In the genomic region with DNA sequence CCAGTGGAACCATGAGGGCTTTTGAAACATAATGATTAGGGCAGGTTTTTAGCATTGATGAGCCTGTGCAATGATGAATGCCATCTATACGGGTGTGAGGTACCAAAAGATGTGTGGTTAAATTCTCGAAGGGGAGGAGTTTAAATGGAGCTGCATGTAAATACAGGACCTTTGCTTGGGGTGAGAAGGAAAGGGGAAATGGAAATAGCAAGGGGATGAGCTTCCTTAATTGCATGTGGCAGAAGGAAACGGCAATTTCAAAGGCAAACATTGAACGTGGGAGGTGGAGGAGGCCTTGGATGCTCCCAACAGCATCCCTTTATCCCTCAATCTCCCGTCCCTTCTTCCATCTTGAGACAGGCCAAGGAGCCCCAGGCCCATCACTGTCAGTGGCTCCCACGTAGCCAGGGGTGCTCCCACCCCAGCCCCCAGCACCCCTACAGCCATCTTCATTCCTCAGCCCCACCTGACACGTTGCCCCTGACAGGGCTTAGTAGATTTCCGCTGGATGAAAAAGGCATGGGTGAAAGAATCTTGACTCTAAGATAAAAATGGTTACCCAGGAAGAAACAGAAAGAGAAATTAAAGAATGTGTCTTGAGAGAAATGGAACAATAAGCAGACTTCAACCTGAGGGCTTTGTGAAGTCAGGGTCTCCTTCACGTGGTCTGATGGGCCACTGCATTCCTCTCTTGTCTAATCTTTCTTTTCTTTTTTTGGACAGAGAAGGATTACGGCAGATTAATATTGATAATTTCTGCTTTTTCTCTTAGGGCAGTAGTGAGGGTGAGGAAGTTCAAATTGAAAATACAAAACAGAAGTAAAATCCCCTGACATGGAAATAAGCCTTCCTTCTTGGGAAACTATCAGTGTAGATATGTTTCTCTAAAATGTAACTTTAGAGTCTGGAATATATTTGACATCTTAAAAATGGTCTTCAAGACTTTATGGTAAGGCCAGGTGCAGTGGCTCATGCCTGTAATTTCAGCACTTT, we compare ENCODE assay signal across 10 cellular contexts. TPM values are rescaled to one million over a fixed set of nuclear protein-coding genes. Genes with fewer than 3 reads are reported as not detected.
DNase-seq lines count a peak whose midpoint lies in the region; ATAC-seq and TF ChIP-seq lines count a peak whose summit lies in the region.
"Had no signal": no experiment of that assay in that cellular context is flagged by ENCODE, and none has a peak within 500 bp of the region (broad histone marks: within the 10 kb centered on the region; RNA-seq: fewer than 3 reads in every experiment).

No MANE protein-coding gene starts in this region.

- ATAC-seq in GM19395 (IDR thresholded peaks at IDR 0.05; ENCODE audit: unreplicated experiment) (peak; percentile 58), T-cell (replicated peaks in 1 of 4) (no peak), left ventricle myocardium superior (peak; percentile 36)

- peaks cover 54 to 70% of the 10 kb centered on the region in 2 donors for H3K36me3 Mint-ChIP-seq in CD14-positive monocyte
- H3K36me3 Mint-ChIP-seq in T-cell: peaks cover 47% of the 10 kb centered on the region

- peak overlapping the region; percentile 70 to 85 for H3K4me3 Mint-ChIP-seq in CD14-positive monocyte
- no peak overlapping the region for H3K4me3 Mint-ChIP-seq in T-cell

- intact Hi-C loops in CD14-positive monocyte (cut with micrococcal nuclease) (loop anchor here in 1 of 2 donors (10.0 kb wide), 1 partner anchor 152 kb away; no protein-coding TSS in a partner anchor), left ventricle myocardium superior (cut with micrococcal nuclease) (loop anchor here (10.0 kb wide), 1 partner anchor 152 kb away; no protein-coding TSS in a partner anchor)

- no peaks in the 10 kb centered on the region for H3K9me3 Mint-ChIP-seq in CD14-positive monocyte
- H3K9me3 Mint-ChIP-seq in T-cell: no peaks in the 10 kb centered on the region

- H3K4me1 Mint-ChIP-seq in CD14-positive monocyte (peaks cover 65% of the 10 kb centered on the region), T-cell (peaks cover 71 to 79% (median 73%) of the 10 kb centered on the region in 3 donors)

- DNase-seq in CD14-positive monocyte (ENCODE audit: low spot score): no peak
- DNase-seq in T-cell: no peak
- no peak for DNase-seq in left ventricle myocardium superior
- DNase-seq in HEK293T (ENCODE audit: extremely low spot score): no peak
- no peak for DNase-seq in HCEC 1CT
- no peak for DNase-seq in NCI-H128 (lab: John Stamatoyannopoulos, UW; ENCODE audit: unreplicated experiment)
- no peak for DNase-seq in DMS79 treated with DMSO at 0.1 percent for 48 hours (lab: John Stamatoyannopoulos, UW)
- DNase-seq: NCI-H187 treated with DMSO at 0.1 percent for 48 hours; stimulated activated CD4-positive, alpha-beta T cell treated with anti-CD3 and anti-CD28 coated beads, Interleukin-1b, Interleukin-23, amount 100 ng/mL, for 48 hours had no signal

- H3K27ac Mint-ChIP-seq in CD14-positive monocyte (peak overlapping the region; percentile 94 to 98 (median 97)), T-cell (peak overlapping the region; percentile 57 to 76)

- no peak for TF ChIP-seq CTCF in CD14-positive monocyte (IDR thresholded peaks at IDR 0.05)

- H3K27me3 Mint-ChIP-seq in CD14-positive monocyte (ENCODE audit: low read depth in 3 of 3) (no peaks in the 10 kb centered on the region), T-cell (no peaks in the 10 kb centered on the region)

- POLR2A ChIA-PET in T-cell (lab: Charles Lee): no interaction called here
- POLR2A ChIA-PET in HEK293T (lab: Yijun Ruan, JAX): no interaction called here

- CTCF ChIA-PET in T-cell (lab: Charles Lee) (interaction anchor here in 1 of 2 donors (0.6 kb wide), 1 partner anchor 95 kb away, joined by 3 read pairs; no protein-coding TSS in a partner anchor), HEK293T (lab: Yijun Ruan, JAX) (no interaction called here)

TF ChIP-seq in HEK293T, 16 proteins besides CTCF, POLR2A, EP300 and RAD21:
- no peak for TF ChIP-seq TARDBP (IDR thresholded peaks at IDR 0.05)
- TF ChIP-seq CTBP1 (IDR thresholded peaks at IDR 0.05; ENCODE audit: borderline replicate concordance): no peak
- no peak for TF ChIP-seq PKNOX1 (IDR thresholded peaks at IDR 0.05)
- no peak for TF ChIP-seq L3MBTL2 (conservative IDR thresholded peaks at IDR 0.05)
- TF ChIP-seq FOXK2 (IDR thresholded peaks at IDR 0.05): no peak
- TF ChIP-seq SP1 (IDR thresholded peaks at IDR 0.05): no peak
- TF ChIP-seq HDGF (IDR thresholded peaks at IDR 0.05; ENCODE audit: borderline replicate concordance): no peak
- no peak for TF ChIP-seq LEF1 (IDR thresholded peaks at IDR 0.05; ENCODE audit: borderline replicate concordance)
- TF ChIP-seq BHLHE40 (IDR thresholded peaks at IDR 0.05; ENCODE audit: borderline replicate concordance): no peak
- no peak for TF ChIP-seq ARNT (IDR thresholded peaks at IDR 0.05)
- TF ChIP-seq SUZ12 (IDR thresholded peaks at IDR 0.05): no peak
- TF ChIP-seq FOXM1 (IDR thresholded peaks at IDR 0.05; ENCODE audit: borderline replicate concordance): no peak
- no peak for TF ChIP-seq NFRKB (IDR thresholded peaks at IDR 0.05)
- no peak for TF ChIP-seq ELF4 (IDR thresholded peaks at IDR 0.05)
TF ChIP-seq in HEK293T: peak in this region for 0.

RNA-seq across cellular contexts. Expression of gene INPP5D, which starts 32.6 kb away (rescaled TPM):
- 10 to 100 TPM; 30.6 to 54.8 TPM for polyA plus RNA-seq in CD14-positive monocyte
- total RNA-seq in T-cell (100 to 1,000 TPM; 108 to 216 (median 135) TPM), left ventricle myocardium superior (5.8 TPM)

Comparison
In these comparisons a context has a peak if more than half of its experiments do, and no peak if none do; other contexts are left out.
1. H3K4me3 Mint-ChIP-seq: peak in CD14-positive monocyte (2 of 2); none in T-cell (0 of 3).
2. ATAC-seq: peak in GM19395 (single experiment) and left ventricle myocardium superior (single experiment); none in T-cell (0 of 4).
3. RNA of gene INPP5D, which starts 32.6 kb away (total RNA-seq): 108 to 216 TPM in T-cell; 5.8 TPM in left ventricle myocardium superior (single experiment); every median in the first group is over 10 times any median in the second.